ENCODE assay signal across 1 cellular context in genomic region chr12:27359578-27360340, GRCh38.
A peak's percentile ranks its signal among the peaks of the same experiment; 100 is the strongest.
TF ChIP-seq lines count a peak whose summit lies in the region.

No MANE protein-coding gene starts in this region.

TF ChIP-seq in HEK293, 187 proteins besides CTCF, POLR2A, EP300 and RAD21 (continued from another document):
- TF ChIP-seq PRDM2 (tag by site-specific recombination; IDR thresholded peaks at IDR 0.05; ENCODE audit: borderline replicate concordance) (no peak), ZNF19 (tag by site-specific recombination; IDR thresholded peaks at IDR 0.05; ENCODE audit: low read depth) (no peak), PRDM6 (tag by site-specific recombination; IDR thresholded peaks at IDR 0.05) (peak; percentile 65), ZNF335 (tag by site-specific recombination; conservative IDR thresholded peaks at IDR 0.05) (0 out of 2 replicates have a peak, but pooled peaks have one; percentile 16), ZBTB17 (tag by site-specific recombination; IDR thresholded peaks at IDR 0.05) (peak; percentile 49; the same call in 1 of the 2 replicates), ZSCAN30 (tag by site-specific recombination; IDR thresholded peaks at IDR 0.05) (peak; percentile 59; the same call in 1 of the 2 replicates), KLF17 (tag by site-specific recombination; IDR thresholded peaks at IDR 0.05) (peak; percentile 45; the same call in 1 of the 2 replicates), BCL11A (tag by site-specific recombination; IDR thresholded peaks at IDR 0.05; ENCODE audit: low read depth) (no peak), ZEB2 (tag by site-specific recombination; IDR thresholded peaks at IDR 0.05) (0 out of 2 replicates have a peak, but pooled peaks have one; percentile 18), ZNF843 (tag by site-specific recombination; IDR thresholded peaks at IDR 0.05) (peak; percentile 63; the same call in 1 of the 2 replicates), MZF1 (tag by site-specific recombination; IDR thresholded peaks at IDR 0.05; ENCODE audit: borderline replicate concordance) (peak; percentile 85; the same call in 1 of the 2 replicates), TRIM28 (IDR thresholded peaks at IDR 0.05; ENCODE audit: borderline replicate concordance, low read length) (0 out of 2 replicates have a peak, but pooled peaks have one; percentile 30)
